2 cellular contexts compared by ENCODE assay signal in genomic region chr17:36616391-36617029, GRCh38.
A peak's percentile ranks its signal among the peaks of the same experiment; 100 is the strongest.
TF ChIP-seq lines count a peak whose summit lies in the region.

No MANE protein-coding gene starts in this region.

TF ChIP-seq in HEK293, 187 proteins besides CTCF, POLR2A, EP300 and RAD21:
- TF ChIP-seq ZNF223 (tag by site-specific recombination; IDR thresholded peaks at IDR 0.05) (no peak), ZNF121 (tag by site-specific recombination; IDR thresholded peaks at IDR 0.05) (peak; percentile 90)

TF ChIP-seq in K562, 482 proteins besides CTCF, POLR2A, EP300 and RAD21:
- TF ChIP-seq CEBPB (tag; IDR thresholded peaks at IDR 0.05) = peak; percentile 60; the same call in 1 of the 2 replicates
- TF ChIP-seq CBX8 (IDR thresholded peaks at IDR 0.05; ENCODE audit: borderline replicate concordance, extremely low read depth, low read depth, low read length, poor library complexity, severe bottlenecking) = no peak
- TF ChIP-seq CEBPG (CRISPR knock-in tag; IDR thresholded peaks at IDR 0.05) = peak; percentile 54
- peak in 1 of 2 experiments; percentile 43; a peak in 1 of 4 replicates for TF ChIP-seq CEBPG (tag; conservative IDR thresholded peaks at IDR 0.05 in 1 of 2, IDR thresholded peaks at IDR 0.05 in 1 of 2)
- TF ChIP-seq BCOR (IDR thresholded peaks at IDR 0.05) = peak; percentile 35; the same call in 1 of the 2 replicates
- TF ChIP-seq ZSCAN32 (CRISPR knock-in tag; IDR thresholded peaks at IDR 0.05) = no peak
- TF ChIP-seq, protein P1, sequence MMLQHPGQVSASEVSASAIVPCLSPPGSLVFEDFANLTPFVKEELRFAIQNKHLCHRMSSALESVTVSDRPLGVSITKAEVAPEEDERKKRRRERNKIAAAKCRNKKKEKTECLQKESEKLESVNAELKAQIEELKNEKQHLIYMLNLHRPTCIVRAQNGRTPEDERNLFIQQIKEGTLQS (IDR thresholded peaks at IDR 0.05) = peak; percentile 65
- TF ChIP-seq, protein P1 (CRISPR knock-in tag; conservative IDR thresholded peaks at IDR 0.05) = no peak
- peak; percentile 44; the same call in 1 of the 2 replicates for TF ChIP-seq SMARCA5 (IDR thresholded peaks at IDR 0.05)
- TF ChIP-seq HLTF (IDR thresholded peaks at IDR 0.05) = no peak
- no peak for TF ChIP-seq MGA (IDR thresholded peaks at IDR 0.05)
- peak; percentile 61; the same call in 1 of the 2 replicates for TF ChIP-seq ZNF121 (CRISPR knock-in tag; conservative IDR thresholded peaks at IDR 0.05)
